In genomic region chr22:20117656-20118571, GRCh38 we compare ENCODE assay signal across 6 cellular contexts. TPM values are rescaled to one million over a fixed set of nuclear protein-coding genes. Genes with fewer than 3 reads are reported as not detected.
DNase-seq lines count a peak whose midpoint lies in the region; ATAC-seq, FAIRE-seq and TF ChIP-seq lines count a peak whose summit lies in the region.

No MANE protein-coding gene starts in this region.

- H3K36me3 Mint-ChIP-seq in stimulated activated naive B cell treated with anti-CD40 and anti-IgM and Interleukin-4, amounts not matched to agents 10 μg/mL and 1 μg/mL and 100 μg/mL, for 72 hours, result peaks cover 50 to 57% of the 10 kb centered on the region in 2 donors

- H3K4me3 Mint-ChIP-seq in stimulated activated naive B cell treated with anti-CD40 and anti-IgM and Interleukin-4, amounts not matched to agents 10 μg/mL and 1 μg/mL and 100 μg/mL, for 72 hours, result peak overlapping the region; percentile 86 to 93

- peaks cover 38 to 78% of the 10 kb centered on the region in 2 donors for H3K4me1 Mint-ChIP-seq in stimulated activated naive B cell treated with anti-CD40 and anti-IgM and Interleukin-4, amounts not matched to agents 10 μg/mL and 1 μg/mL and 100 μg/mL, for 72 hours

- DNase-seq in GM12891 (ENCODE audit: insufficient read length, low spot score), result peak; percentile 59
- DNase-seq in activated T-cell treated with anti-CD3 and anti-CD28 coated beads for 4 hours, result peak; percentile 70
- peak; percentile 81 for DNase-seq in stimulated activated naive B cell treated with anti-CD40 and anti-IgM and Interleukin-4, amounts not matched to agents 10 μg/mL and 1 μg/mL and 100 μg/mL, for 72 hours
- no peak for DNase-seq in NCI-H1930 (lab: John Stamatoyannopoulos, UW)

- peak overlapping the region; percentile 96 for H3K27ac Mint-ChIP-seq in stimulated activated naive B cell treated with anti-CD40 and anti-IgM and Interleukin-4, amounts not matched to agents 10 μg/mL and 1 μg/mL and 100 μg/mL, for 72 hours

- peak overlapping the region; percentile 94 for H3K4me3 ChIP-seq in iPS-18c (ENCODE audit: insufficient read depth, low read depth, low read length)

- peak; percentile 23 for ATAC-seq in HG03159 (IDR thresholded peaks at IDR 0.05; ENCODE audit: unreplicated experiment)
- ATAC-seq in stimulated activated naive B cell treated with anti-CD40 and anti-IgM and Interleukin-4, amounts not matched to agents 10 μg/mL and 1 μg/mL and 100 μg/mL, for 72 hours (replicated peaks), result peak; percentile 58 to 60

- no peaks in the 10 kb centered on the region for H3K9me3 Mint-ChIP-seq in stimulated activated naive B cell treated with anti-CD40 and anti-IgM and Interleukin-4, amounts not matched to agents 10 μg/mL and 1 μg/mL and 100 μg/mL, for 72 hours

- H3K9me3 ChIP-seq in iPS-18c (ENCODE audit: control insufficient read depth, insufficient read depth, low read length), result no peaks in the 10 kb centered on the region

- TF ChIP-seq POLR2A in GM12891 (IDR thresholded peaks at IDR 0.05; ENCODE audit: low read depth, low read length), result no peak; the same call in 1 of the 2 replicates

- peak; percentile 57 for FAIRE-seq in GM12891 (lab: Jason Lieb, UNC)

- H3K27me3 Mint-ChIP-seq in stimulated activated naive B cell treated with anti-CD40 and anti-IgM and Interleukin-4, amounts not matched to agents 10 μg/mL and 1 μg/mL and 100 μg/mL, for 72 hours, result no peaks in the 10 kb centered on the region

TF ChIP-seq in GM12891, 5 proteins besides CTCF, POLR2A, EP300 and RAD21:
- TF ChIP-seq POLR2AphosphoS5 (IDR thresholded peaks at IDR 0.05; ENCODE audit: low read depth, low read length) (peak; percentile 61; the same call in 1 of the 2 replicates), PAX5 (IDR thresholded peaks at IDR 0.05; ENCODE audit: insufficient read depth, low read length, severe bottlenecking) (no peak), TAF1 (IDR thresholded peaks at IDR 0.05; ENCODE audit: low read depth, low read length) (peak; percentile 52; the same call in 1 of the 2 replicates)

RNA-seq across cellular contexts. Expression of gene TRMT2A, which starts 0.9 kb away (rescaled TPM):
- 45.8 TPM for polyA plus RNA-seq in GM12891 (2012; ENCODE audit: low read depth, missing spikeins)

RNA-seq across cellular contexts. Expression of gene RANBP1, which starts 2.0 kb away (rescaled TPM):
- 168 TPM for polyA plus RNA-seq in GM12891 (2012; ENCODE audit: low read depth, missing spikeins)

RNA-seq across cellular contexts. Expression of gene ZDHHC8, which starts 13.7 kb away (rescaled TPM):
- polyA plus RNA-seq in GM12891 (2012; ENCODE audit: low read depth, missing spikeins), result 7.3 TPM

RNA-seq across cellular contexts. Expression of gene CCDC188, which starts 32.9 kb away (rescaled TPM):
- 0.05 TPM for polyA plus RNA-seq in GM12891 (2012; ENCODE audit: low read depth, missing spikeins)

RNA-seq across cellular contexts. Expression of gene DGCR8, which starts 37.9 kb away (rescaled TPM):
- polyA plus RNA-seq in GM12891 (2012; ENCODE audit: low read depth, missing spikeins), result 13.9 TPM

Comparison
In these comparisons a context has a peak if more than half of its experiments do, and no peak if none do; other contexts are left out.
1. DNase-seq: peak in GM12891 (single experiment), activated T-cell treated with anti-CD3 and anti-CD28 coated beads for 4 hours (single experiment) and stimulated activated naive B cell treated with anti-CD40 and anti-IgM and Interleukin-4, amounts not matched to agents 10 μg/mL and 1 μg/mL and 100 μg/mL, for 72 hours (single experiment); none in NCI-H1930 (0 of 2).